ENCODE assay signal across 16 cellular contexts in genomic region chr13:100024023-100024422, GRCh38. TPM values are rescaled to one million over a fixed set of nuclear protein-coding genes. Genes with fewer than 3 reads are reported as not detected.
DNase-seq lines count a peak whose midpoint lies in the region; TF ChIP-seq lines count a peak whose summit lies in the region.
"Had no signal": no experiment of that assay in that cellular context is flagged by ENCODE, and none has a peak within 500 bp of the region (broad histone marks: within the 10 kb centered on the region; RNA-seq: fewer than 3 reads in every experiment).

No MANE protein-coding gene starts in this region.

- H3K4me3 ChIP-seq in osteoblast (ENCODE audit: insufficient read depth, low read length) = no peak overlapping the region
- no peak overlapping the region for H3K4me3 ChIP-seq in A673 (ENCODE audit: low read depth, low read length, poor library complexity, severe bottlenecking)
- H3K4me3 ChIP-seq: BLaER1 treated with 17β-estradiol and CSF1 and Interleukin-3, amounts not matched to agents 10 nM and 100 nM; GM23338 had no signal

- no peaks in the 10 kb centered on the region for H3K27me3 ChIP-seq in osteoblast (ENCODE audit: insufficient read depth, low read length)
- no peaks in the 10 kb centered on the region for H3K27me3 ChIP-seq in A673 (replicated peaks; ENCODE audit: insufficient read depth, low read depth, low read length, poor library complexity)
- H3K27me3 ChIP-seq: BLaER1 treated with 17β-estradiol and CSF1 and Interleukin-3, amounts not matched to agents 10 nM and 100 nM had no signal

- no peaks in the 10 kb centered on the region for H3K79me2 ChIP-seq in osteoblast (ENCODE audit: insufficient read depth, low read length)

- no peaks in the 10 kb centered on the region for H3K4me1 Mint-ChIP-seq in HFFc6 (ENCODE audit: low read depth)
- H3K4me1 Mint-ChIP-seq: CD4-positive, CD25-positive, alpha-beta regulatory T cell; GM23338 had no signal

- no peaks in the 10 kb centered on the region for H3K36me3 Mint-ChIP-seq in HFFc6 (ENCODE audit: low read depth)
- H3K36me3 Mint-ChIP-seq: CD4-positive, CD25-positive, alpha-beta regulatory T cell had no signal

- no peaks in the 10 kb centered on the region for H3K9me3 Mint-ChIP-seq in HFFc6

- H3K9me3 ChIP-seq in osteoblast (ENCODE audit: low read depth, low read length) = no peaks in the 10 kb centered on the region
- H3K9me3 ChIP-seq in A673 (ENCODE audit: low read depth, low read length, poor library complexity, severe bottlenecking) = no peaks in the 10 kb centered on the region

- no TSS peak for BruUV-seq in A673 (replicated peaks; lab: Mats Ljungman, UMichigan)

- DNase-seq in DMS53 (lab: John Stamatoyannopoulos, UW) (peak; percentile 2), DMS53 treated with DMSO at 0.1 percent for 48 hours (lab: John Stamatoyannopoulos, UW; ENCODE audit: unreplicated experiment) (no peak), epithelial cell of prostate (ENCODE audit: low read depth, low spot score) (no peak), osteoblast (ENCODE audit: insufficient read length, low spot score, missing footprints) (peak; percentile 53), NCI-H128 (lab: John Stamatoyannopoulos, UW; ENCODE audit: unreplicated experiment) (no peak), HFFc6 (no peak), T-helper 1 cell (no peak), A673 (ENCODE audit: low spot score) (no peak)
- DNase-seq: CD4-positive, CD25-positive, alpha-beta regulatory T cell; DMS79 treated with DMSO at 0.1 percent for 48 hours; EL; H9 had no signal

- no peak overlapping the region for H2AFZ ChIP-seq in osteoblast (ENCODE audit: low read length)
- H2AFZ ChIP-seq: GM23338 had no signal

- peaks cover 3% of the 10 kb centered on the region for H3K27me3 Mint-ChIP-seq in HFFc6 (ENCODE audit: insufficient read depth)

- TF ChIP-seq CTCF in osteoblast (IDR thresholded peaks at IDR 0.05; ENCODE audit: extremely low read depth, low read depth, low read length) = no peak
- TF ChIP-seq CTCF in HFFc6 (IDR thresholded peaks at IDR 0.05) = no peak
- no peak for TF ChIP-seq CTCF in A673 (conservative IDR thresholded peaks at IDR 0.05; ENCODE audit: low read depth, low read length)

- no peak overlapping the region for H3K4me3 Mint-ChIP-seq in HFFc6
- H3K4me3 Mint-ChIP-seq: CD4-positive, CD25-positive, alpha-beta regulatory T cell; GM23338; H9 had no signal

- POLR2A ChIA-PET in A673 (lab: Charles Lee; ENCODE audit: low non-redundant PET) = no interaction called here

- no peaks in the 10 kb centered on the region for H3K4me1 ChIP-seq in osteoblast (ENCODE audit: insufficient read depth, low read length)
- no peaks in the 10 kb centered on the region for H3K4me1 ChIP-seq in A673 (ENCODE audit: insufficient read depth, low read length, poor library complexity, severe bottlenecking)
- H3K4me1 ChIP-seq: BLaER1 treated with 17β-estradiol and CSF1 and Interleukin-3, amounts not matched to agents 10 nM and 100 nM had no signal

- H3K36me3 ChIP-seq in osteoblast (ENCODE audit: insufficient read depth, low read length) (no peaks in the 10 kb centered on the region), A673 (ENCODE audit: insufficient read depth, low read length, poor library complexity, severe bottlenecking) (no peaks in the 10 kb centered on the region)
- H3K36me3 ChIP-seq: BLaER1 treated with 17β-estradiol and CSF1 and Interleukin-3, amounts not matched to agents 10 nM and 100 nM had no signal

- intact Hi-C loops in A673 (cut with micrococcal nuclease; ENCODE audit: unreplicated experiment) = no loop called here

- CTCF ChIA-PET in A673 (lab: Charles Lee) = no interaction called here

- H4K20me1 ChIP-seq in osteoblast (ENCODE audit: insufficient read depth, low read length) = no peaks in the 10 kb centered on the region
- H4K20me1 ChIP-seq: BLaER1 treated with 17β-estradiol and CSF1 and Interleukin-3, amounts not matched to agents 10 nM and 100 nM had no signal

- no peak overlapping the region for H3K27ac Mint-ChIP-seq in HFFc6
- H3K27ac Mint-ChIP-seq: CD4-positive, CD25-positive, alpha-beta regulatory T cell; GM23338; H9 had no signal

- H3K27ac ChIP-seq in epithelial cell of prostate (peak overlapping the region; percentile 63), osteoblast (ENCODE audit: low read depth, low read length) (no peak overlapping the region), A673 (ENCODE audit: low read depth, low read length, poor library complexity, severe bottlenecking) (no peak overlapping the region)
- H3K27ac ChIP-seq: 22Rv1; BLaER1 treated with 17β-estradiol and CSF1 and Interleukin-3, amounts not matched to agents 10 nM and 100 nM; HL-60 had no signal

- no peak overlapping the region for H3K4me2 ChIP-seq in osteoblast (ENCODE audit: insufficient read depth, low read length)
- H3K4me2 ChIP-seq: BLaER1 treated with 17β-estradiol and CSF1 and Interleukin-3, amounts not matched to agents 10 nM and 100 nM; GM23338 had no signal

RNA-seq across cellular contexts. Expression of gene ZIC2, which starts 42.4 kb away (rescaled TPM):
- total RNA-seq in osteoblast (not detected in 2 replicates), A673 (2021) (285 and 305 TPM in 2 replicates)
- total RNA-seq in HFFc6 (2021; fragmentation: NEBNext Ultra II Directional; extraction: Animal tissue kit (Norgen Biotek cat#: 25700)) = 1 to 10 TPM in 3 of 6 experiments, under 1 TPM in 2, not detected in 1; 0.07 to 1.9 (median 1.2) TPM
- total RNA-seq: CD4-positive, CD25-positive, alpha-beta regulatory T cell had no signal

RNA-seq across cellular contexts. Expression of gene ZIC5, which starts 52.5 kb away (rescaled TPM):
- total RNA-seq in osteoblast (not detected in 2 replicates), A673 (2021) (23.4 and 25.2 TPM in 2 replicates)
- total RNA-seq in HFFc6 (2021; fragmentation: NEBNext Ultra II Directional; extraction: Animal tissue kit (Norgen Biotek cat#: 25700)) = not detected
- total RNA-seq: CD4-positive, CD25-positive, alpha-beta regulatory T cell had no signal

Comparison
In these comparisons a context has a peak if more than half of its experiments do, and no peak if none do; other contexts are left out.
1. DNase-seq: peak in DMS53 (single experiment) and osteoblast (single experiment); none in DMS53 treated with DMSO at 0.1 percent for 48 hours (single experiment), epithelial cell of prostate (single experiment), NCI-H128 (single experiment), HFFc6 (single experiment), T-helper 1 cell (0 of 5) and A673 (single experiment).
2. RNA of gene ZIC2, which starts 42.4 kb away (total RNA-seq): 285 to 305 TPM in A673; 0.07 to 1.9 TPM in HFFc6 and not detected in osteoblast; every median in the first group is over 10 times any median in the second.
3. RNA of gene ZIC5, which starts 52.5 kb away (total RNA-seq): 23.4 to 25.2 TPM in A673; not detected in osteoblast and not detected in HFFc6; every median in the first group is over 10 times any median in the second.